8 cellular contexts compared by ENCODE assay signal in genomic region chr7:28037220-28038010, GRCh38.
DNase-seq lines count a peak whose midpoint lies in the region; ATAC-seq and TF ChIP-seq lines count a peak whose summit lies in the region.

No MANE protein-coding gene starts in this region.

- DNase-seq in ACHN: peak; percentile 100
- DNase-seq in T-helper 2 cell treated with Interferon-gamma antibody and Interleukin-4, amounts not matched to agents 5 μg/mL and 100 μg/mL, for 36 hours (ENCODE audit: low spot score): peak; percentile 37
- peak; percentile 89 to 93 for DNase-seq in foreskin fibroblast
- DNase-seq in stimulated activated effector memory CD8-positive, alpha-beta T cell treated with anti-CD3 and anti-CD28 coated beads, Interleukin-12 subunit alpha, Interleukin-12 subunit beta, amount 100 ng/mL, for 72 hours (ENCODE audit: low spot score in 2 of 2): no peak
- no peak for DNase-seq in ecto neural progenitor cell (ENCODE audit: low spot score)
- no peak for DNase-seq in NCI-H128 (lab: John Stamatoyannopoulos, UW; ENCODE audit: unreplicated experiment)

- H3K36me3 Mint-ChIP-seq in T-helper 2 cell treated with Interferon-gamma antibody and Interleukin-4, amounts not matched to agents 5 μg/mL and 100 μg/mL, for 36 hours (ENCODE audit: low read depth): no peaks in the 10 kb centered on the region
- peaks cover 13% of the 10 kb centered on the region for H3K36me3 Mint-ChIP-seq in stimulated activated effector memory CD8-positive, alpha-beta T cell treated with anti-CD3 and anti-CD28 coated beads, Interleukin-12 subunit alpha, Interleukin-12 subunit beta, amount 100 ng/mL, for 72 hours

- H3K27me3 Mint-ChIP-seq in T-helper 2 cell treated with Interferon-gamma antibody and Interleukin-4, amounts not matched to agents 5 μg/mL and 100 μg/mL, for 36 hours (ENCODE audit: low read depth): peaks cover 36% of the 10 kb centered on the region

- no peak overlapping the region for H3K4me3 Mint-ChIP-seq in T-helper 2 cell treated with Interferon-gamma antibody and Interleukin-4, amounts not matched to agents 5 μg/mL and 100 μg/mL, for 36 hours
- peak overlapping the region; percentile 47 for H3K4me3 Mint-ChIP-seq in stimulated activated effector memory CD8-positive, alpha-beta T cell treated with anti-CD3 and anti-CD28 coated beads, Interleukin-12 subunit alpha, Interleukin-12 subunit beta, amount 100 ng/mL, for 72 hours

- H3K27ac Mint-ChIP-seq in T-helper 2 cell treated with Interferon-gamma antibody and Interleukin-4, amounts not matched to agents 5 μg/mL and 100 μg/mL, for 36 hours: no peak overlapping the region
- H3K27ac Mint-ChIP-seq in stimulated activated effector memory CD8-positive, alpha-beta T cell treated with anti-CD3 and anti-CD28 coated beads, Interleukin-12 subunit alpha, Interleukin-12 subunit beta, amount 100 ng/mL, for 72 hours: peak overlapping the region; percentile 66

- peaks cover 12% of the 10 kb centered on the region for H3K4me1 Mint-ChIP-seq in T-helper 2 cell treated with Interferon-gamma antibody and Interleukin-4, amounts not matched to agents 5 μg/mL and 100 μg/mL, for 36 hours (ENCODE audit: low read depth)
- peaks cover 71% of the 10 kb centered on the region for H3K4me1 Mint-ChIP-seq in stimulated activated effector memory CD8-positive, alpha-beta T cell treated with anti-CD3 and anti-CD28 coated beads, Interleukin-12 subunit alpha, Interleukin-12 subunit beta, amount 100 ng/mL, for 72 hours

- no peak overlapping the region for H3K4me3 ChIP-seq in foreskin fibroblast (ENCODE audit: low read depth in 1 of 2, low read length in 2 of 2)

- ATAC-seq in GM18870 (IDR thresholded peaks at IDR 0.05; ENCODE audit: unreplicated experiment) (peak; percentile 90), HG03095 (IDR thresholded peaks at IDR 0.05; ENCODE audit: unreplicated experiment) (peak; percentile 92)
- ATAC-seq in stimulated activated effector memory CD8-positive, alpha-beta T cell treated with anti-CD3 and anti-CD28 coated beads, Interleukin-12 subunit alpha, Interleukin-12 subunit beta, amount 100 ng/mL, for 72 hours: peak; percentile 92

- no peaks in the 10 kb centered on the region for H3K9me3 Mint-ChIP-seq in T-helper 2 cell treated with Interferon-gamma antibody and Interleukin-4, amounts not matched to agents 5 μg/mL and 100 μg/mL, for 36 hours
- peaks cover 4% of the 10 kb centered on the region for H3K9me3 Mint-ChIP-seq in stimulated activated effector memory CD8-positive, alpha-beta T cell treated with anti-CD3 and anti-CD28 coated beads, Interleukin-12 subunit alpha, Interleukin-12 subunit beta, amount 100 ng/mL, for 72 hours

- no peak for TF ChIP-seq CTCF in foreskin fibroblast (IDR thresholded peaks at IDR 0.05; ENCODE audit: low read depth, low read length)

- in situ Hi-C loops in ACHN (cut with HindIII; ENCODE audit: low pct_ligation_motif_present, low pct_unique_long_range_greater_than_20kb, low sequenced_read_pairs): no loop called here

Comparison
In these comparisons a context has a peak if more than half of its experiments do, and no peak if none do; other contexts are left out.
1. DNase-seq: peak in ACHN (single experiment), T-helper 2 cell treated with Interferon-gamma antibody and Interleukin-4, amounts not matched to agents 5 μg/mL and 100 μg/mL, for 36 hours (single experiment) and foreskin fibroblast (2 of 2); none in stimulated activated effector memory CD8-positive, alpha-beta T cell treated with anti-CD3 and anti-CD28 coated beads, Interleukin-12 subunit alpha, Interleukin-12 subunit beta, amount 100 ng/mL, for 72 hours (0 of 2), ecto neural progenitor cell (single experiment) and NCI-H128 (single experiment).
2. Peak in every context shown above with its lines, with median percentiles within 50 percentile points of each other: ATAC-seq.